Comparison of ENCODE assay signal across 1 cellular context in genomic region chr11:8908099-8908498, GRCh38.
TF ChIP-seq lines count a peak whose summit lies in the region.

No MANE protein-coding gene starts in this region.

TF ChIP-seq in HepG2, 621 proteins besides CTCF, POLR2A, EP300 and RAD21:
- TF ChIP-seq MAFK (conservative IDR thresholded peaks at IDR 0.05 in 1 of 2, IDR thresholded peaks at IDR 0.05 in 1 of 2; ENCODE audit: low read length in 2 of 2) = peak; percentile 42 to 47; a peak in 2 of 4 replicates
- TF ChIP-seq ZNF777 (CRISPR knock-in tag; IDR thresholded peaks at IDR 0.05) = no peak
